ENCODE assay signal across 10 cellular contexts in genomic region chrX:134603806-134604700, GRCh38. TPM values are rescaled to one million over a fixed set of nuclear protein-coding genes. Genes with fewer than 3 reads are reported as not detected.
DNase-seq lines count a peak whose midpoint lies in the region; TF ChIP-seq lines count a peak whose summit lies in the region.
"Had no signal": no experiment of that assay in that cellular context is flagged by ENCODE, and none has a peak within 500 bp of the region (broad histone marks: within the 10 kb centered on the region; RNA-seq: fewer than 3 reads in every experiment).

No MANE protein-coding gene starts in this region.

- intact Hi-C loops in adrenal gland (cut with DNase I): no loop called here
- intact Hi-C loops in testis (cut with DNase I; ENCODE audit: low total_unique reads): no loop called here

- H3K4me3 ChIP-seq in adrenal gland (no peak overlapping the region), testis (no peak overlapping the region)

- TF ChIP-seq POLR2A in adrenal gland (IDR thresholded peaks at IDR 0.05): no peak
- TF ChIP-seq POLR2A in testis (IDR thresholded peaks at IDR 0.05): no peak

- no peaks in the 10 kb centered on the region for H3K4me1 ChIP-seq in adrenal gland (replicated peaks in 1 of 2)
- no peaks in the 10 kb centered on the region for H3K4me1 ChIP-seq in testis

- DNase-seq in ACHN (peak; percentile 43), HS-27A (ENCODE audit: low read depth) (peak; percentile 80), adrenal gland (peak in 6 of 7 donors; percentile 21 to 62 (median 47)), iPS-NIHi7 (ENCODE audit: extremely low spot score) (peak; percentile 57), testis (no peak), middle frontal gyrus (ENCODE audit: extremely low spot score, low spot score) (no peak)
- no peak for DNase-seq in stimulated activated CD4-positive, alpha-beta T cell treated with anti-CD3 and anti-CD28 coated beads, Interleukin-4, amount 100 ng/mL, for 4 hours
- no peak for DNase-seq in activated CD4-positive, alpha-beta T cell treated with anti-CD3 and anti-CD28 coated beads for 1 hour
- DNase-seq: activated T-cell treated with anti-CD3 and anti-CD28 coated beads for 4 hours, DND-41 had no signal

- H3K9me3 ChIP-seq in adrenal gland (replicated peaks in 1 of 3) (no peaks in the 10 kb centered on the region), testis (no peaks in the 10 kb centered on the region)

- H3K27ac ChIP-seq in adrenal gland (peak overlapping the region in 1 of 5 donors; percentile 50), testis (no peak overlapping the region)

- H3K27me3 ChIP-seq in adrenal gland (peaks cover 28% of the 10 kb centered on the region), testis (no peaks in the 10 kb centered on the region)

- H3K36me3 ChIP-seq in adrenal gland (replicated peaks in 1 of 2) (no peaks in the 10 kb centered on the region), testis (ENCODE audit: low read depth, missing control alignments) (no peaks in the 10 kb centered on the region)

- 53 to 68% (median 63%) methylated on average over 3 of the region's 3 CpGs for WGBS in adrenal gland, 4 donors
- WGBS in testis, 2 donors: 72 to 77% methylated on average over 3 of the region's 3 CpGs

- in situ Hi-C loops in ACHN (cut with HindIII; ENCODE audit: low pct_ligation_motif_present, low pct_unique_long_range_greater_than_20kb, low sequenced_read_pairs): no loop called here

- TF ChIP-seq CTCF in adrenal gland (IDR thresholded peaks at IDR 0.05): peak in 3 of 6 experiments; percentile 23 to 39 (median 27)
- no peak for TF ChIP-seq CTCF in testis (IDR thresholded peaks at IDR 0.05)

RNA-seq across cellular contexts. Expression of gene PLAC1, which starts 54.2 kb away (rescaled TPM):
- total RNA-seq in adrenal gland (not detected), testis (1 to 10 TPM in 1 of 2 donors, under 1 TPM in 1; 0.81 to 1.0 TPM)
- polyA plus RNA-seq in adrenal gland (not detected), testis (ENCODE audit: insufficient read depth, low read depth, low replicate concordance) (3.0 TPM)

Comparison
In these comparisons a context has a peak if more than half of its experiments do, and no peak if none do; other contexts are left out.
1. DNase-seq: peak in ACHN (single experiment), HS-27A (single experiment), adrenal gland (6 of 7) and iPS-NIHi7 (single experiment); none in stimulated activated CD4-positive, alpha-beta T cell treated with anti-CD3 and anti-CD28 coated beads, Interleukin-4, amount 100 ng/mL, for 4 hours (0 of 2), activated CD4-positive, alpha-beta T cell treated with anti-CD3 and anti-CD28 coated beads for 1 hour (single experiment), testis (single experiment) and middle frontal gyrus (single experiment).